8 cellular contexts compared by ENCODE assay signal in the genomic region with DNA sequence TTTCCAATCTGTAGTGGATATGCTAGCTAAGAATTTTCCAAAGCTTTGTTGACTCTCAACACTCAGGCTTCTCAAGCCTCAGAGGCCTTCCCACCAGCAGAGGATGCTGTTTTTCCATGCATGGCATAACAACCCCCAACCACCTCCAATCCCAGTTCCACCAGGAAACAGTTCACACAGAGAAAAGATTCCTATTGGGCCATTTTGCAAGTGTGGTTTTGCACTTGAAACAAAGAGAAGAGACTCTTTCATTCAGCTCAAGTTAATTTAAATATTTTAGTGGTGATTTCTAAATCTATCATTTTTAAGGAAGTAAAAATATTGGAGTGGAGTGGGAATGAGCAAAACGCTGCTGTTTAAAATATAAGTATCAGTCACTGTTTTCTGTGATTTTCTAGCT.
DNase-seq lines count a peak whose midpoint lies in the region; ATAC-seq and TF ChIP-seq lines count a peak whose summit lies in the region.

No MANE protein-coding gene starts in this region.

- BruUV-seq in Calu3 (replicated peaks; lab: Mats Ljungman, UMichigan): no TSS peak

- H3K27ac Mint-ChIP-seq in Calu3 (ENCODE audit: unreplicated experiment): no peak overlapping the region
- H3K27ac Mint-ChIP-seq in osteocyte (ENCODE audit: unreplicated experiment): peak overlapping the region; percentile 48

- CTCF ChIA-PET in Calu3 (lab: Charles Lee): interaction anchor here (0.6 to 3.1 kb wide), 9 partner anchors 61 to 1399 kb away, joined by 3 to 31 read pairs (median 4); partner anchors contain the start of gene COL1A2

- no peak for ATAC-seq in GM19324 (IDR thresholded peaks at IDR 0.05; ENCODE audit: low FRiP score, unreplicated experiment)

- H3K9me3 ChIP-seq in SJSA1 (replicated peaks): no peaks in the 10 kb centered on the region

- peak; percentile 62 for TF ChIP-seq CTCF in Calu3 (IDR thresholded peaks at IDR 0.05; ENCODE audit: unreplicated experiment)
- peak; percentile 100 for TF ChIP-seq CTCF in foreskin fibroblast (IDR thresholded peaks at IDR 0.05; ENCODE audit: low read depth, low read length)
- peak; percentile 96 for TF ChIP-seq CTCF in osteocyte (IDR thresholded peaks at IDR 0.05)

- no peaks in the 10 kb centered on the region for H3K27me3 ChIP-seq in SJSA1 (replicated peaks)

- H3K4me3 ChIP-seq in SJSA1: no peak overlapping the region
- no peak overlapping the region for H3K4me3 ChIP-seq in foreskin fibroblast (ENCODE audit: low read depth in 1 of 2, low read length in 2 of 2)

- no peaks in the 10 kb centered on the region; the same call in 1 of the 2 replicates for H3K4me1 ChIP-seq in SJSA1 (replicated peaks)

- H3K27ac ChIP-seq in SJSA1: no peak overlapping the region

- H3K4me3 Mint-ChIP-seq in Calu3 (ENCODE audit: low read depth, unreplicated experiment) (no peak overlapping the region), osteocyte (ENCODE audit: unreplicated experiment) (no peak overlapping the region)

- H3K4me1 Mint-ChIP-seq in Calu3 (ENCODE audit: low read depth, unreplicated experiment) (no peaks in the 10 kb centered on the region), osteocyte (ENCODE audit: unreplicated experiment) (peaks cover 41% of the 10 kb centered on the region)

- H3K27me3 Mint-ChIP-seq in Calu3 (ENCODE audit: unreplicated experiment): no peaks in the 10 kb centered on the region
- no peaks in the 10 kb centered on the region for H3K27me3 Mint-ChIP-seq in osteocyte (ENCODE audit: unreplicated experiment)

- peak; percentile 64 for DNase-seq in Calu3
- DNase-seq in MV-4-11 (lab: John Stamatoyannopoulos, UW): peak; percentile 20
- DNase-seq in SJSA1 (ENCODE audit: low read depth in 1 of 2, low spot score in 2 of 2): peak; percentile 72 to 80
- DNase-seq in foreskin fibroblast: peak; percentile 81 to 93
- DNase-seq in osteocyte (ENCODE audit: extremely low spot score, unreplicated experiment): no peak
- DNase-seq in cortex of kidney (lab: John Stamatoyannopoulos, UW): no peak
- no peak for DNase-seq in SKM-1 (lab: John Stamatoyannopoulos, UW; ENCODE audit: unreplicated experiment)

- no peaks in the 10 kb centered on the region for H3K9me3 Mint-ChIP-seq in Calu3 (ENCODE audit: low read depth, unreplicated experiment)
- no peaks in the 10 kb centered on the region for H3K9me3 Mint-ChIP-seq in osteocyte (ENCODE audit: unreplicated experiment)

- no peaks in the 10 kb centered on the region for H3K36me3 ChIP-seq in SJSA1

- H3K36me3 Mint-ChIP-seq in Calu3 (ENCODE audit: insufficient read depth, unreplicated experiment) (no peaks in the 10 kb centered on the region), osteocyte (ENCODE audit: unreplicated experiment) (peaks cover 2% of the 10 kb centered on the region)

- intact Hi-C loops in Calu3 (cut with micrococcal nuclease; ENCODE audit: unreplicated experiment): loop anchor here (1.0 to 10.0 kb wide), 4 partner anchors 106 to 956 kb away; no protein-coding TSS in a partner anchor

Comparison
In these comparisons a context has a peak if more than half of its experiments do, and no peak if none do; other contexts are left out.
1. DNase-seq: peak in Calu3 (single experiment), MV-4-11 (single experiment), SJSA1 (2 of 2) and foreskin fibroblast (2 of 2); none in osteocyte (single experiment), cortex of kidney (single experiment) and SKM-1 (single experiment).
2. Peak in every context shown above with its lines, with median percentiles within 50 percentile points of each other: CTCF ChIP-seq.